In the genomic region with DNA sequence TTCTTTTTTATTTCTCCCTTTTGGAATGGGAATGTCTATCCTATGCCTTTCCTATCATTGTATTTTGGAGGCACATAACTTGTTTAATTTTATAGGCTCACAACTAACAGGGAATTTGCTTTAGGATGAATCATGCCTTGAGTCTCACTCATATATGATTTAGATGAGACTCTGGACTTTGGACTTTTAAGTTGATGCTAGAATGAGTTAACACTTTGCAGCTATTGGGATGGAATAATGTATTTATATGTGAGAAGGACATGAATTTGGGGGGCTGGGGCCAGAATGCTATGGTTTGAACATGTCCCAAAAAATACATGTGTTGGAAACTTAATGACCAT, we compare ENCODE assay signal across 17 cellular contexts.
"Had no signal": no experiment of that assay in that cellular context is flagged by ENCODE, and none has a peak within 500 bp of the region (broad histone marks: within the 10 kb centered on the region; RNA-seq: fewer than 3 reads in every experiment).

No MANE protein-coding gene starts in this region.

- H3K4me1 ChIP-seq: left ventricle myocardium inferior, lower lobe of right lung, parathyroid adenoma, psoas muscle had no signal

- H3K4me3 ChIP-seq: dorsolateral prefrontal cortex, left ventricle myocardium inferior, lower lobe of right lung, psoas muscle had no signal

- DNase-seq: cortex of kidney; dorsolateral prefrontal cortex; effector memory CD4-positive, alpha-beta T cell; immature natural killer cell; left ventricle myocardium inferior; lower lobe of right lung; naive B cell; psoas muscle; retina; stimulated activated naive CD4-positive, alpha-beta T cell had no signal

- H3K79me2 ChIP-seq: parathyroid adenoma had no signal

- H2AFZ ChIP-seq: parathyroid adenoma had no signal

- H3K4me3 Mint-ChIP-seq: immature natural killer cell, memory B cell, mesothelial cell of epicardium, naive B cell, nephron had no signal

- H3K27me3 ChIP-seq: dorsolateral prefrontal cortex had no signal

- H3K27me3 Mint-ChIP-seq: memory B cell, naive B cell had no signal

- H3K36me3 ChIP-seq: left ventricle myocardium inferior, lower lobe of right lung had no signal

- ATAC-seq: lower lobe of right lung, sciatic nerve had no signal

- H3K27ac Mint-ChIP-seq: immature natural killer cell, memory B cell, mesothelial cell of epicardium, nephron had no signal

- FAIRE-seq: endometrium, frontal cortex had no signal

- H3K9me3 Mint-ChIP-seq: memory B cell had no signal

- H3K9ac ChIP-seq: parathyroid adenoma had no signal

- H3K9me3 ChIP-seq: lower lobe of right lung, psoas muscle had no signal

- H3K4me1 Mint-ChIP-seq: immature natural killer cell had no signal

- H3K27ac ChIP-seq: dorsolateral prefrontal cortex, left ventricle myocardium inferior, lower lobe of right lung, parathyroid adenoma, psoas muscle had no signal
